In the genomic region with DNA sequence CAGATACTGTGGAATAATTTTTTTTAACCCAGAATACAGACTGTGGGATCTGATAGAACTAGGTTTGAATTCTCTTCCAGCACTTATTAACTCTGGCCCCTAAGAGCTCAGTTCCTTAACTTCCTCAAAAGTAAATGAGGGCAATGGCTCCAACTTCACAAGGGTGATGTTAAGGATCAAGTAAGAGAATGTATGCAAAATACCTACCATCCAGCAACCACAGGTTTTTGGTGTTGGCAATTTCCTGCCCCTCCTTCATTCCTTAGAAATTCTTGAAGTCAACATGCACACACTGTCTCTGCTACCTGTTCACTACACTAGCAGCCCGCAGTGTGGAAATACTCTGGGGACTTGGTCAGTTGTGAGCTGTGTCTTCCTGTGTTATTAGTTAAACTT, we compare ENCODE assay signal across 14 cellular contexts. TPM values are rescaled to one million over a fixed set of nuclear protein-coding genes. Genes with fewer than 3 reads are reported as not detected.
A peak's percentile ranks its signal among the peaks of the same experiment; 100 is the strongest.
DNase-seq lines count a peak whose midpoint lies in the region; ATAC-seq, FAIRE-seq and TF ChIP-seq lines count a peak whose summit lies in the region.
"Had no signal": no experiment of that assay in that cellular context is flagged by ENCODE, and none has a peak within 500 bp of the region (broad histone marks: within the 10 kb centered on the region; RNA-seq: fewer than 3 reads in every experiment).

No MANE protein-coding gene starts in this region.

- H4K20me1 ChIP-seq in DND-41 (ENCODE audit: insufficient read depth, low read length), result no peaks in the 10 kb centered on the region
- H4K20me1 ChIP-seq: BLaER1 had no signal

- TF ChIP-seq RAD21 in A549 (conservative IDR thresholded peaks at IDR 0.05 in 1 of 2, IDR thresholded peaks at IDR 0.05 in 1 of 2), result no peak

- H3K27me3 ChIP-seq in DND-41 (ENCODE audit: insufficient read depth, low read length, poor library complexity), result no peaks in the 10 kb centered on the region
- H3K27me3 ChIP-seq in foreskin keratinocyte, result no peaks in the 10 kb centered on the region
- no peaks in the 10 kb centered on the region for H3K27me3 ChIP-seq in ovary
- no peaks in the 10 kb centered on the region; the same call in 1 of the 2 replicates for H3K27me3 ChIP-seq in SJCRH30
- H3K27me3 ChIP-seq: BLaER1, tibial artery had no signal

- no peak overlapping the region for H2AFZ ChIP-seq in DND-41 (ENCODE audit: low read depth, low read length)

- CTCF ChIA-PET in A549 (lab: Yijun Ruan, JAX), result interaction anchor here (1.2 to 2.1 kb wide), 4 partner anchors 10 to 127 kb away, joined by 3 to 9 read pairs (median 5); no protein-coding TSS in a partner anchor

- H3K9ac ChIP-seq in DND-41 (ENCODE audit: low read depth, low read length), result no peak overlapping the region
- H3K9ac ChIP-seq: BLaER1 had no signal

- POLR2A ChIA-PET in A549 (lab: Yijun Ruan, JAX), result no interaction called here

- no peak for TF ChIP-seq POLR2A in A549 (IDR thresholded peaks at IDR 0.05; ENCODE audit: low read length)
- TF ChIP-seq POLR2A in ovary (IDR thresholded peaks at IDR 0.05), result no peak

- peaks cover 8% of the 10 kb centered on the region; the same call in 1 of the 3 replicates for H3K9me3 ChIP-seq in A549
- H3K9me3 ChIP-seq in DND-41 (ENCODE audit: insufficient read depth, low read length, severe bottlenecking), result no peaks in the 10 kb centered on the region
- H3K9me3 ChIP-seq in ovary, result no peaks in the 10 kb centered on the region
- no peaks in the 10 kb centered on the region; the same call in none of the 2 replicates for H3K9me3 ChIP-seq in SJCRH30 (replicated peaks)
- H3K9me3 ChIP-seq: prostate gland, tibial artery had no signal

- intact Hi-C loops in ovary (cut with DNase I), result no loop called here

- H3K4me3 ChIP-seq in A549 (no peak overlapping the region), DND-41 (ENCODE audit: low read depth in 1 of 2, low read length in 2 of 2) (no peak overlapping the region), ovary (no peak overlapping the region), SJCRH30 (no peak overlapping the region)
- H3K4me3 ChIP-seq: BLaER1, prostate gland, tibial artery had no signal

- no peak for TF ChIP-seq CTCF in A549 (IDR thresholded peaks at IDR 0.05)
- TF ChIP-seq CTCF in DND-41 (IDR thresholded peaks at IDR 0.05; ENCODE audit: borderline replicate concordance, extremely low read depth, low read length, poor library complexity, severe bottlenecking), result no peak
- no peak for TF ChIP-seq CTCF in foreskin keratinocyte (conservative IDR thresholded peaks at IDR 0.05)
- no peak for TF ChIP-seq CTCF in ovary (IDR thresholded peaks at IDR 0.05)

- H3K27ac ChIP-seq in A549, result peak overlapping the region; percentile 54 to 79
- 0 out of 2 replicates have a peak overlapping the region, but pooled peaks have one; percentile 11 for H3K27ac ChIP-seq in DND-41 (ENCODE audit: low read length)
- peak overlapping the region; percentile 65 for H3K27ac ChIP-seq in foreskin keratinocyte
- no peak overlapping the region for H3K27ac ChIP-seq in ovary
- H3K27ac ChIP-seq in SJCRH30, result no peak overlapping the region
- H3K27ac ChIP-seq: BLaER1, prostate gland, tibial artery had no signal

- H3K36me3 ChIP-seq in DND-41 (ENCODE audit: insufficient read depth, low read length), result peaks cover 93% of the 10 kb centered on the region
- H3K36me3 ChIP-seq in ovary, result no peaks in the 10 kb centered on the region
- H3K36me3 ChIP-seq in SJCRH30, result no peaks in the 10 kb centered on the region
- H3K36me3 ChIP-seq: prostate gland, tibial artery had no signal

- H3K79me2 ChIP-seq in DND-41 (ENCODE audit: insufficient read depth, low read length), result no peaks in the 10 kb centered on the region

- H3K4me2 ChIP-seq in A549 (peak overlapping the region; percentile 51), DND-41 (ENCODE audit: insufficient read depth, low read length) (no peak overlapping the region)
- H3K4me2 ChIP-seq: BLaER1 had no signal

- H3K4me1 ChIP-seq in A549 (peaks cover 90% of the 10 kb centered on the region), DND-41 (ENCODE audit: insufficient read depth, low read length) (no peaks in the 10 kb centered on the region), foreskin keratinocyte (peaks cover 37% of the 10 kb centered on the region), ovary (ENCODE audit: insufficient read depth) (no peaks in the 10 kb centered on the region), SJCRH30 (no peaks in the 10 kb centered on the region)
- H3K4me1 ChIP-seq: BLaER1, prostate gland, tibial artery had no signal

- peak in 1 of 2 experiments; percentile 27 for DNase-seq in A549 (ENCODE audit: low read depth in 1 of 2, low spot score in 1 of 2)
- no peak for DNase-seq in DND-41
- DNase-seq in foreskin keratinocyte, result peak; percentile 70 to 87
- DNase-seq in DMS79 (lab: John Stamatoyannopoulos, UW), result no peak
- DNase-seq in ovary, result no peak
- DNase-seq in SJCRH30, result no peak
- DNase-seq: left colon, NCI-H1417 treated with DMSO at 0.1 percent for 48 hours, T-cell, tibial artery had no signal

- no peak for TF ChIP-seq EP300 in A549 (IDR thresholded peaks at IDR 0.05)
- no peak for TF ChIP-seq EP300 in ovary (IDR thresholded peaks at IDR 0.05)

- FAIRE-seq in A549 (lab: Jason Lieb, UNC), result no peak

- WGBS in A549 (ENCODE audit: missing lambda C conversion rate), result 40% methylated on average over 1 of the region's 1 CpG
- 85 to 96% (median 86%) methylated on average over 1 of the region's 1 CpG for WGBS in ovary, 3 donors

- ATAC-seq in A549 (peak in 1 of 2 experiments; percentile 47; a peak in 3 of 6 replicates), DND-41 (ENCODE audit: insufficient read depth, low read depth) (no peak), SK-N-SH treated with all-trans-retinoic acid at 6 μM for 48 hours (peak; percentile 11; the same call in 2 of the 3 replicates), foreskin keratinocyte (peak; percentile 1), HG03520 (IDR thresholded peaks at IDR 0.05; ENCODE audit: unreplicated experiment) (no peak)
- ATAC-seq: left colon, T-cell had no signal

TF ChIP-seq in A549, 52 proteins besides CTCF, POLR2A, EP300 and RAD21:
- TF ChIP-seq HDAC2 (IDR thresholded peaks at IDR 0.05) (no peak), POLR2AphosphoS2 (conservative IDR thresholded peaks at IDR 0.05; ENCODE audit: low read length) (no peak), RCOR1 (IDR thresholded peaks at IDR 0.05; ENCODE audit: low read depth, low read length) (no peak), GATA3 (IDR thresholded peaks at IDR 0.05; ENCODE audit: borderline replicate concordance) (no peak)
- TF ChIP-seq, protein P1, sequence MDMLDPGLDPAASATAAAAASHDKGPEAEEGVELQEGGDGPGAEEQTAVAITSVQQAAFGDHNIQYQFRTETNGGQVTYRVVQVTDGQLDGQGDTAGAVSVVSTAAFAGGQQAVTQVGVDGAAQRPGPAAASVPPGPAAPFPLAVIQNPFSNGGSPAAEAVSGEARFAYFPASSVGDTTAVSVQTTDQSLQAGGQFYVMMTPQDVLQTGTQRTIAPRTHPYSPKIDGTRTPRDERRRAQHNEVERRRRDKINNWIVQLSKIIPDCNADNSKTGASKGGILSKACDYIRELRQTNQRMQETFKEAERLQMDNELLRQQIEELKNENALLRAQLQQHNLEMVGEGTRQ (IDR thresholded peaks at IDR 0.05), result no peak

TF ChIP-seq in SK-N-SH treated with all-trans-retinoic acid at 6 μM for 48 hours, 23 proteins besides CTCF, POLR2A, EP300 and RAD21 (continues in another document):
- TF ChIP-seq TOX (CRISPR knock-in tag; IDR thresholded peaks at IDR 0.05; ENCODE audit: borderline replicate concordance) (no peak), ZNF565 (CRISPR knock-in tag; conservative IDR thresholded peaks at IDR 0.05; ENCODE audit: low read depth) (no peak), ZNF8 (CRISPR knock-in tag; IDR thresholded peaks at IDR 0.05) (no peak)
- TF ChIP-seq, protein P2, sequence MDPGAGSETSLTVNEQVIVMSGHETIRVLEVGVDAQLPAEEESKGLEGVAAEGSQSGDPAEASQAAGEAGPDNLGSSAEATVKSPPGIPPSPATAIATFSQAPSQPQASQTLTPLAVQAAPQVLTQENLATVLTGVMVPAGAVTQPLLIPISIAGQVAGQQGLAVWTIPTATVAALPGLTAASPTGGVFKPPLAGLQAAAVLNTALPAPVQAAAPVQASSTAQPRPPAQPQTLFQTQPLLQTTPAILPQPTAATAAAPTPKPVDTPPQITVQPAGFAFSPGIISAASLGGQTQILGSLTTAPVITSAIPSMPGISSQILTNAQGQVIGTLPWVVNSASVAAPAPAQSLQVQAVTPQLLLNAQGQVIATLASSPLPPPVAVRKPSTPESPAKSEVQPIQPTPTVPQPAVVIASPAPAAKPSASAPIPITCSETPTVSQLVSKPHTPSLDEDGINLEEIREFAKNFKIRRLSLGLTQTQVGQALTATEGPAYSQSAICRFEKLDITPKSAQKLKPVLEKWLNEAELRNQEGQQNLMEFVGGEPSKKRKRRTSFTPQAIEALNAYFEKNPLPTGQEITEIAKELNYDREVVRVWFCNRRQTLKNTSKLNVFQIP (CRISPR knock-in tag; IDR thresholded peaks at IDR 0.05; ENCODE audit: borderline replicate concordance, low read depth), result no peak

RNA-seq across cellular contexts. Expression of a gene that starts 5.1 kb away (rescaled TPM):
- polyA plus RNA-seq in A549 (2011; rRNA removed) (0.48 and 0.63 TPM in 2 replicates), A549 (2017; fragmentation: RNase III; extraction: RNeasy Plus Mini Kit Qiagen cat#74134 plus additional on column Dnase treatment) (1.1 to 1.9 TPM (median 1.8 TPM) in 3 replicates), foreskin keratinocyte (93.0 and 101 TPM in 2 replicates), ovary (under 1 TPM in 1 of 2 donors, not detected in 1; 0.15 TPM)
- polyA plus RNA-seq in A549 (2012; cell fraction: cytosol; rRNA removed), result 0.20 and 0.23 TPM in 2 replicates
- polyA plus RNA-seq in A549 (2012; cell fraction: nucleus; rRNA removed), result 0.17 and 0.31 TPM in 2 replicates
- polyA minus RNA-seq in A549 (2011; rRNA and poly(A)+ RNA removed), result 0.25 and 0.29 TPM in 2 replicates
- total RNA-seq in foreskin keratinocyte (108 and 112 TPM in 2 replicates), ovary (1 to 10 TPM in 3 of 7 donors, under 1 TPM in 2, not detected in 2; 0.22 to 6.9 (median 1.5) TPM)
- not detected in 2 replicates for total RNA-seq in SJCRH30 (2014; rRNA removed; shearing (Covaris generic))
- total RNA-seq: left colon had no signal

RNA-seq across cellular contexts. Expression of a gene that starts 48.1 kb away (rescaled TPM):
- polyA plus RNA-seq in A549 (2011; rRNA removed) (not detected in 2 replicates), A549 (2017; fragmentation: RNase III; extraction: RNeasy Plus Mini Kit Qiagen cat#74134 plus additional on column Dnase treatment) (0.03 TPM in 1 of 3 replicates, not detected in the others), foreskin keratinocyte (0.07 and 0.17 TPM in 2 replicates), ovary (1 to 10 TPM in 1 of 2 donors, under 1 TPM in 1; 0.41 to 3.0 TPM)
- 0.01 TPM in 1 of 2 replicates, not detected in the other for polyA plus RNA-seq in A549 (2012; cell fraction: cytosol; rRNA removed)
- not detected in 2 replicates for polyA plus RNA-seq in A549 (2012; cell fraction: nucleus; rRNA removed)
- not detected in 2 replicates for polyA minus RNA-seq in A549 (2011; rRNA and poly(A)+ RNA removed)
- total RNA-seq in foreskin keratinocyte (0.10 and 0.14 TPM in 2 replicates), ovary (1 to 10 TPM in 2 of 7 donors, under 1 TPM in 5; 0.13 to 2.2 (median 0.72) TPM)
- total RNA-seq in SJCRH30 (2014; rRNA removed; shearing (Covaris generic)), result 0.28 and 0.33 TPM in 2 replicates

Comparison
In these comparisons a context has a peak if more than half of its experiments do, and no peak if none do; other contexts are left out.
1. ATAC-seq: peak in SK-N-SH treated with all-trans-retinoic acid at 6 μM for 48 hours (single experiment) and foreskin keratinocyte (single experiment); none in DND-41 (single experiment) and HG03520 (single experiment).
2. DNase-seq: peak in foreskin keratinocyte (2 of 2); none in DND-41 (single experiment), DMS79 (single experiment), ovary (0 of 5) and SJCRH30 (0 of 2).
3. H3K27ac ChIP-seq: peak in A549 (2 of 2), DND-41 (single experiment) and foreskin keratinocyte (single experiment); none in ovary (0 of 2) and SJCRH30 (single experiment).
4. RNA of a gene that starts 5.1 kb away (total RNA-seq): 108 to 112 TPM in foreskin keratinocyte; 0.22 to 6.9 TPM in ovary and not detected in SJCRH30; every median in the first group is over 10 times any median in the second.